In the genomic region with DNA sequence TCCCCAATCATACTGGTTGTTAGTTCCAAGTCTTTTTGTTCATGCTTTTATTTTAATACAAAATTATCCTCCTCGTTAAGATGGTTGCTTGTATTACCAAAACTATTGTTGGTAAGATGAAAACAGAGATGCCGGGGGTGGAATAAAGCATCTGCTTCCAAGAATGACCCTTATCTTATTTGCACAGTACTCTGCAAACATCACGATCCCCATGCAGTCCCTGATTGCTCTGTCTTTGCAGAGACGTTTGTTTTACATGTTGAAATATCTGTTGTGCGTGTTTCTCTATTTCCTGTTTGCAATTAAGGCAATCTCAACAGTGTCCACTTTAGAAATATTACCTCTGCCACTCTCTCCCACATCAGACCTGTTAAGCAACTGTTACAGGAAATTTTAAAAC, we compare ENCODE assay signal across 19 cellular contexts.
DNase-seq lines count a peak whose midpoint lies in the region; ATAC-seq and TF ChIP-seq lines count a peak whose summit lies in the region.
"Had no signal": no experiment of that assay in that cellular context is flagged by ENCODE, and none has a peak within 500 bp of the region (broad histone marks: within the 10 kb centered on the region; RNA-seq: fewer than 3 reads in every experiment).

No MANE protein-coding gene starts in this region.

- ATAC-seq in mucosa of descending colon, result peak; percentile 49
- no peak for ATAC-seq in T-cell (replicated peaks in 1 of 4)
- ATAC-seq: HCT116, left cardiac atrium had no signal

- H3K4me1 Mint-ChIP-seq in T-cell, result no peaks in the 10 kb centered on the region

- DNase-seq in KBM-7, result peak; percentile 24
- peak; percentile 75 for DNase-seq in NCI-H2081 treated with DMSO at 0.1 percent for 48 hours (lab: John Stamatoyannopoulos, UW)
- DNase-seq in SHP77 treated with DMSO at 0.1 percent for 48 hours (lab: John Stamatoyannopoulos, UW), result peak; percentile 93
- DNase-seq in mucosa of descending colon, result peak in 1 of 3 donors; percentile 22
- no peak for DNase-seq in nucleus accumbens (lab: John Stamatoyannopoulos, UW)
- no peak for DNase-seq in OCI-M2 (lab: John Stamatoyannopoulos, UW; ENCODE audit: unreplicated experiment)
- DNase-seq in T-cell, result no peak
- DNase-seq: activated CD4-positive, alpha-beta T cell treated with anti-CD3 and anti-CD28 coated beads for 48 hours; activated naive CD4-positive, alpha-beta T cell treated with Interleukin-2 at 50 U/mL for 16 hours; AML-193; foreskin fibroblast; left cardiac atrium; MV-4-11; SJCRH30; stimulated activated CD4-positive, alpha-beta T cell treated with anti-CD3 and anti-CD28 coated beads, Interleukin-2, amount 100 ng/mL, for 48 hours; testis had no signal

- no peak overlapping the region for H3K4me3 Mint-ChIP-seq in T-cell

- in situ Hi-C loops in KBM-7 (cut with MboI; ENCODE audit: low pct_unique_long_range_greater_than_20kb, low sequenced_read_pairs), result no loop called here

- no peak for TF ChIP-seq CTCF in mucosa of descending colon (IDR thresholded peaks at IDR 0.05)

- no peaks in the 10 kb centered on the region for H3K27me3 Mint-ChIP-seq in T-cell

- CTCF ChIA-PET in T-cell (lab: Charles Lee), result no interaction called here

- H3K9me3 Mint-ChIP-seq in T-cell, result peaks cover 1 to 14% (median 3%) of the 10 kb centered on the region in 3 donors

- no peaks in the 10 kb centered on the region for H3K4me1 ChIP-seq in mucosa of descending colon (ENCODE audit: low read depth)
- H3K4me1 ChIP-seq: ascending aorta, parathyroid adenoma, SJCRH30, testis had no signal

- H3K9me3 ChIP-seq in mucosa of descending colon, result no peaks in the 10 kb centered on the region
- H3K9me3 ChIP-seq: ascending aorta, SJCRH30, testis had no signal

- no peaks in the 10 kb centered on the region for H3K36me3 ChIP-seq in mucosa of descending colon (ENCODE audit: low read depth)
- H3K36me3 ChIP-seq: ascending aorta, SJCRH30 had no signal

- H3K4me3 ChIP-seq in mucosa of descending colon, result no peak overlapping the region
- H3K4me3 ChIP-seq: ascending aorta, SJCRH30, testis had no signal

- H3K36me3 Mint-ChIP-seq in T-cell, result no peaks in the 10 kb centered on the region

- intact Hi-C loops in mucosa of descending colon (cut with DNase I, micrococcal nuclease), result no loop called here

- POLR2A ChIA-PET in T-cell (lab: Charles Lee), result no interaction called here

- no peak overlapping the region for H3K27ac Mint-ChIP-seq in T-cell

Comparison
In these comparisons a context has a peak if more than half of its experiments do, and no peak if none do; other contexts are left out.
1. DNase-seq: peak in KBM-7 (single experiment), NCI-H2081 treated with DMSO at 0.1 percent for 48 hours (single experiment) and SHP77 treated with DMSO at 0.1 percent for 48 hours (single experiment); none in nucleus accumbens (0 of 56), OCI-M2 (single experiment) and T-cell (0 of 34).